31 cellular contexts compared by ENCODE assay signal in the genomic region with DNA sequence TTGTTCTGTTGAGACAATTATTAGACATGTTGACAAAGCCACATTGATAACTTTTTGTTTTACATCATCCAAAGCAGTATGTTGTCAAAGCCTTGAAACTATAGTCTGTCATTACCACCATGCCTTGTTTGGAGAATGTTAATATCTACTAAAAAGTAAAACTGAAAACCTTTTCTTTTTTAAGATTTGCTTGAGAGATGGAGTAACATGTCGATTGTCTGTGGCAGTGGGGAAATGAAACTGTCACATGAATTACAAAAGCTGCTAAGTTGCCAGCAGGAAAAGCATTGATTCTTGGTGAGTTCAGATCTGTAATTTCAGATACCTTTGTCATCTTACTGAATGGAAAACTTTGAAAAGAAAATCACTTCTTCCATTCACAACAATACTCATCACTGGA.
DNase-seq lines count a peak whose midpoint lies in the region; ATAC-seq, FAIRE-seq and TF ChIP-seq lines count a peak whose summit lies in the region.
"Had no signal": no experiment of that assay in that cellular context is flagged by ENCODE, and none has a peak within 500 bp of the region (broad histone marks: within the 10 kb centered on the region; RNA-seq: fewer than 3 reads in every experiment).

No MANE protein-coding gene starts in this region.

- POLR2A ChIA-PET in SK-N-SH (lab: Yijun Ruan, JAX): no interaction called here

- H3K27me3 ChIP-seq in SK-N-SH (ENCODE audit: insufficient read depth) (no peaks in the 10 kb centered on the region), hepatocyte (no peaks in the 10 kb centered on the region)
- H3K27me3 ChIP-seq: SJCRH30, testis had no signal

- TF ChIP-seq CTCF in SK-N-SH (IDR thresholded peaks at IDR 0.05): no peak
- no peak for TF ChIP-seq CTCF in coronary artery (IDR thresholded peaks at IDR 0.05)
- no peak for TF ChIP-seq CTCF in hepatocyte (IDR thresholded peaks at IDR 0.05; ENCODE audit: poor library complexity)

- CTCF ChIA-PET in SK-N-SH (lab: Yijun Ruan, JAX): no interaction called here

- no peak overlapping the region for H3K9ac ChIP-seq in SK-N-SH
- H3K9ac ChIP-seq: GM23248 had no signal

- H3K36me3 ChIP-seq in SK-N-SH (replicated peaks in 1 of 2; ENCODE audit: control insufficient read depth in 1 of 2, insufficient read depth in 2 of 2, low read length in 1 of 2) (no peaks in the 10 kb centered on the region), hepatocyte (replicated peaks; ENCODE audit: insufficient read depth, low read depth) (no peaks in the 10 kb centered on the region)
- H3K36me3 ChIP-seq: prostate gland, SJCRH30, WERI-Rb-1 had no signal

- no peak for ATAC-seq in SK-N-SH treated with all-trans-retinoic acid at 6 μM for 48 hours
- peak; percentile 69 for ATAC-seq in GM21447 (IDR thresholded peaks at IDR 0.05; ENCODE audit: unreplicated experiment)
- peak; percentile 57 for ATAC-seq in HG03159 (IDR thresholded peaks at IDR 0.05; ENCODE audit: unreplicated experiment)
- ATAC-seq: activated CD8-positive, alpha-beta T cell treated with anti-CD3 and anti-CD28 coated beads, Interleukin-2, amount 10 ng/mL, durations not matched to agents 7 days and 5 days; activated naive CD4-positive, alpha-beta T cell treated with anti-CD3 and anti-CD28 coated beads, Interleukin-2, amount 50 U/mL, for 72 hours; HepG2; sciatic nerve had no signal

- no peak for FAIRE-seq in frontal cortex (lab: Jason Lieb, UNC)
- FAIRE-seq: G401.6, HepG2, urothelium cell line had no signal

- DNase-seq in SK-N-SH (no peak), DMS53 treated with DMSO at 0.1 percent for 48 hours (lab: John Stamatoyannopoulos, UW; ENCODE audit: unreplicated experiment) (no peak), frontal cortex (ENCODE audit: low spot score in 2 of 2) (no peak), coronary artery (ENCODE audit: low spot score) (no peak), hepatocyte (ENCODE audit: low spot score) (no peak)
- DNase-seq: activated CD4-positive, alpha-beta T cell treated with anti-CD3 and anti-CD28 coated beads for 4 hours; activated CD8-positive, alpha-beta T cell treated with anti-CD3 and anti-CD28 coated beads, Interleukin-2, amount 10 ng/mL, durations not matched to agents 7 days and 5 days; activated effector memory CD4-positive, alpha-beta T cell treated with Interleukin-2 at 50 U/mL for 16 hours; Caco-2; DMS79; dorsolateral prefrontal cortex; foreskin melanocyte; GM23248; NCI-H1436 treated with DMSO at 0.1 percent for 48 hours; NCI-H2081 treated with DMSO at 0.1 percent for 48 hours; NCI-H2227 treated with DMSO at 0.1 percent for 48 hours; NCI-H69; occipital lobe; SJCRH30; stimulated activated CD8-positive, alpha-beta memory T cell treated with anti-CD3 and anti-CD28 coated beads, Interleukin-4, amount 100 ng/mL, for 48 hours; testis; WERI-Rb-1 had no signal

- H2AFZ ChIP-seq in SK-N-SH (ENCODE audit: low read depth) (0 out of 2 replicates have a peak overlapping the region, but pooled peaks have one; percentile 7), hepatocyte (no peak overlapping the region)
- H2AFZ ChIP-seq: GM23248 had no signal

- H3F3A ChIP-seq in SK-N-SH (replicated peaks; ENCODE audit: insufficient read depth): peaks cover 4% of the 10 kb centered on the region

- 0 out of 2 replicates have a peak, but pooled peaks cover 3% of the 10 kb centered on the region for H3K9me2 ChIP-seq in SK-N-SH
- H3K9me2 ChIP-seq in hepatocyte (replicated peaks; ENCODE audit: insufficient read depth): no peaks in the 10 kb centered on the region

- H3K4me2 ChIP-seq in SK-N-SH (no peak overlapping the region), hepatocyte (no peak overlapping the region)

- no peak overlapping the region for H3K27ac ChIP-seq in SK-N-SH (ENCODE audit: low read depth in 2 of 2, low read length in 1 of 2)
- H3K27ac ChIP-seq in coronary artery: no peak overlapping the region
- H3K27ac ChIP-seq in hepatocyte: no peak overlapping the region
- H3K27ac ChIP-seq: dorsolateral prefrontal cortex, GM23248, prostate gland, SJCRH30, testis, WERI-Rb-1 had no signal

- H3K9me3 ChIP-seq in SK-N-SH (no peaks in the 10 kb centered on the region), hepatocyte (ENCODE audit: low read depth) (no peaks in the 10 kb centered on the region)
- H3K9me3 ChIP-seq: Caco-2, prostate gland, SJCRH30, testis had no signal

- H3K4me1 ChIP-seq in SK-N-SH (ENCODE audit: control insufficient read depth in 1 of 2, insufficient read depth in 2 of 2, low read depth in 1 of 2, low read length in 1 of 2): no peaks in the 10 kb centered on the region
- H3K4me1 ChIP-seq in hepatocyte (ENCODE audit: insufficient read depth): no peaks in the 10 kb centered on the region
- H3K4me1 ChIP-seq: Caco-2, prostate gland, testis had no signal

- H3K4me3 ChIP-seq in SK-N-SH (ENCODE audit: low read depth in 2 of 2, low read length in 1 of 2) (no peak overlapping the region), coronary artery (no peak overlapping the region), hepatocyte (no peak overlapping the region)
- H3K4me3 ChIP-seq: dorsolateral prefrontal cortex, GM23248, prostate gland, SJCRH30, testis had no signal

- TF ChIP-seq RAD21 in SK-N-SH (IDR thresholded peaks at IDR 0.05; ENCODE audit: low read length): no peak

- TF ChIP-seq EP300 in SK-N-SH (IDR thresholded peaks at IDR 0.05; ENCODE audit: borderline replicate concordance in 1 of 2, low read depth in 1 of 2, low read length in 1 of 2): no peak

- WGBS in SK-N-SH (ENCODE audit: low lambda C conversion rate): 27% methylated on average over 1 of the region's 1 CpG
- 64% methylated on average over 1 of the region's 1 CpG for WGBS in hepatocyte (ENCODE audit: low lambda C conversion rate, missing lambda C conversion rate)

- H3K79me2 ChIP-seq in SK-N-SH (ENCODE audit: insufficient read depth) (no peaks in the 10 kb centered on the region), hepatocyte (no peaks in the 10 kb centered on the region)

- H4K20me1 ChIP-seq in SK-N-SH (ENCODE audit: insufficient read depth): no peaks in the 10 kb centered on the region
- H4K20me1 ChIP-seq in hepatocyte (ENCODE audit: insufficient read depth, poor library complexity, severe bottlenecking): no peaks in the 10 kb centered on the region

TF ChIP-seq in SK-N-SH, 30 proteins besides CTCF, POLR2A, EP300 and RAD21 (continues in another document):
- TF ChIP-seq, protein P1, sequence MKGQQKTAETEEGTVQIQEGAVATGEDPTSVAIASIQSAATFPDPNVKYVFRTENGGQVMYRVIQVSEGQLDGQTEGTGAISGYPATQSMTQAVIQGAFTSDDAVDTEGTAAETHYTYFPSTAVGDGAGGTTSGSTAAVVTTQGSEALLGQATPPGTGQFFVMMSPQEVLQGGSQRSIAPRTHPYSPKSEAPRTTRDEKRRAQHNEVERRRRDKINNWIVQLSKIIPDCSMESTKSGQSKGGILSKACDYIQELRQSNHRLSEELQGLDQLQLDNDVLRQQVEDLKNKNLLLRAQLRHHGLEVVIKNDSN (IDR thresholded peaks at IDR 0.05; ENCODE audit: borderline replicate concordance, low read depth): no peak
- TF ChIP-seq, protein P2, sequence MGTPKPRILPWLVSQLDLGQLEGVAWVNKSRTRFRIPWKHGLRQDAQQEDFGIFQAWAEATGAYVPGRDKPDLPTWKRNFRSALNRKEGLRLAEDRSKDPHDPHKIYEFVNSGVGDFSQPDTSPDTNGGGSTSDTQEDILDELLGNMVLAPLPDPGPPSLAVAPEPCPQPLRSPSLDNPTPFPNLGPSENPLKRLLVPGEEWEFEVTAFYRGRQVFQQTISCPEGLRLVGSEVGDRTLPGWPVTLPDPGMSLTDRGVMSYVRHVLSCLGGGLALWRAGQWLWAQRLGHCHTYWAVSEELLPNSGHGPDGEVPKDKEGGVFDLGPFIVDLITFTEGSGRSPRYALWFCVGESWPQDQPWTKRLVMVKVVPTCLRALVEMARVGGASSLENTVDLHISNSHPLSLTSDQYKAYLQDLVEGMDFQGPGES (IDR thresholded peaks at IDR 0.05; ENCODE audit: low read depth, low read length): no peak
- no peak for TF ChIP-seq NRF1 (IDR thresholded peaks at IDR 0.05; ENCODE audit: low read depth, low read length)

TF ChIP-seq in SK-N-SH treated with all-trans-retinoic acid at 6 μM for 48 hours, 23 proteins besides CTCF, POLR2A, EP300 and RAD21:
- TF ChIP-seq BACH2 (CRISPR knock-in tag; IDR thresholded peaks at IDR 0.05; ENCODE audit: borderline replicate concordance): no peak
- no peak for TF ChIP-seq ZFP3 (CRISPR knock-in tag; IDR thresholded peaks at IDR 0.05)
- TF ChIP-seq TOX (CRISPR knock-in tag; IDR thresholded peaks at IDR 0.05; ENCODE audit: borderline replicate concordance): no peak
- TF ChIP-seq ZFP30 (CRISPR knock-in tag; IDR thresholded peaks at IDR 0.05): no peak
- no peak for TF ChIP-seq TCF4 (CRISPR knock-in tag; IDR thresholded peaks at IDR 0.05; ENCODE audit: borderline replicate concordance)
- no peak for TF ChIP-seq ZNF70 (CRISPR knock-in tag; IDR thresholded peaks at IDR 0.05)
- TF ChIP-seq, protein P3, sequence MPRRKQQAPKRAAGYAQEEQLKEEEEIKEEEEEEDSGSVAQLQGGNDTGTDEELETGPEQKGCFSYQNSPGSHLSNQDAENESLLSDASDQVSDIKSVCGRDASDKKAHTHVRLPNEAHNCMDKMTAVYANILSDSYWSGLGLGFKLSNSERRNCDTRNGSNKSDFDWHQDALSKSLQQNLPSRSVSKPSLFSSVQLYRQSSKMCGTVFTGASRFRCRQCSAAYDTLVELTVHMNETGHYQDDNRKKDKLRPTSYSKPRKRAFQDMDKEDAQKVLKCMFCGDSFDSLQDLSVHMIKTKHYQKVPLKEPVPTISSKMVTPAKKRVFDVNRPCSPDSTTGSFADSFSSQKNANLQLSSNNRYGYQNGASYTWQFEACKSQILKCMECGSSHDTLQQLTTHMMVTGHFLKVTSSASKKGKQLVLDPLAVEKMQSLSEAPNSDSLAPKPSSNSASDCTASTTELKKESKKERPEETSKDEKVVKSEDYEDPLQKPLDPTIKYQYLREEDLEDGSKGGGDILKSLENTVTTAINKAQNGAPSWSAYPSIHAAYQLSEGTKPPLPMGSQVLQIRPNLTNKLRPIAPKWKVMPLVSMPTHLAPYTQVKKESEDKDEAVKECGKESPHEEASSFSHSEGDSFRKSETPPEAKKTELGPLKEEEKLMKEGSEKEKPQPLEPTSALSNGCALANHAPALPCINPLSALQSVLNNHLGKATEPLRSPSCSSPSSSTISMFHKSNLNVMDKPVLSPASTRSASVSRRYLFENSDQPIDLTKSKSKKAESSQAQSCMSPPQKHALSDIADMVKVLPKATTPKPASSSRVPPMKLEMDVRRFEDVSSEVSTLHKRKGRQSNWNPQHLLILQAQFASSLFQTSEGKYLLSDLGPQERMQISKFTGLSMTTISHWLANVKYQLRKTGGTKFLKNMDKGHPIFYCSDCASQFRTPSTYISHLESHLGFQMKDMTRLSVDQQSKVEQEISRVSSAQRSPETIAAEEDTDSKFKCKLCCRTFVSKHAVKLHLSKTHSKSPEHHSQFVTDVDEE (CRISPR knock-in tag; IDR thresholded peaks at IDR 0.05): no peak
- no peak for TF ChIP-seq RARB (CRISPR knock-in tag; IDR thresholded peaks at IDR 0.05)
- no peak for TF ChIP-seq GLIS3 (CRISPR knock-in tag; IDR thresholded peaks at IDR 0.05)
- no peak for TF ChIP-seq SNAI2 (CRISPR knock-in tag; IDR thresholded peaks at IDR 0.05)
